ENCODE assay signal across 8 cellular contexts in the genomic region with DNA sequence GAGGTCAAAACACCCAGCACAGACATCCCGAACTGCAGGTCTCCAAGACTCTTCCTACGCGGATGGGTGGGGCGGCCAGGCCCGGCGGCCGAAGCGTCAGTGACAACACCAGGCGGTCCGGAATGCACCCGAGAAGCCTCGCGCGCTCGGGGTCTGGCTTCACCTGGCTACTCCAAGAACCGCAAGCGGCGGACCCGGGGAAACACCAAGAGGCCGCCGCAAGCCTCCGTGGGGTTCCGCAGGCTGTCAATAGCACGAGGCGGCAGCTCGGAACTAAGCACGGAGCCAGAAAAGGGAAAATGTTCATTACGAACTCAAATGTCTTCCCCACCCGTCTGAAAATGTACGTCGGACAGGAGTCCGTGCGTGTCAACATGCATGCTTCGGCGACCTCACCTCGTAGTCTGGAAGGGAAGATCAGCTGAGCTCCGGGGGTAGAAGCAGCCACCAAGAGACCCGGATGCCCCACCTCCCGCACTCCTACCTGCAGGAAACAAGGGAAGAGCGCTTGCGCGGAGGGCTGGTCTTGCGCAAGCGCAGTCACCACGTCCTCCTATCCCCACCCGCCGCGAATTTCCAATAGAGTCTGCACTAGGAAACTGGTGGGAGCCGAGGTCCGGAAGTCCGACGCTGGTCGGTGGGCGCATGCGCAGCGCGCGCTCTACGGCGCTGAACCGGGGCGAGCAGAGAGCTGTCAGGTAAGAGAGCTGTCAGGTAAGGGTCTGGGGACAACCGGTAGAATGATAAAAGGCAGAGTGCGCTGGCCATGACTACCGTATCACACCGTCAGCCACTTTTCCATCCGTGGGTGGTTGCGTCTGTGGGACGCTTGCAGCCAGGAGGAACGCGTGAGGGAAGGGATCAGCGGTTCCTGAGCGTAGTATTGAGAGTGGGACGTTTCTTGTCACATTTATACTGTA. TPM values are rescaled to one million over a fixed set of nuclear protein-coding genes. Genes with fewer than 3 reads are reported as not detected.
DNase-seq lines count a peak whose midpoint lies in the region; ATAC-seq and TF ChIP-seq lines count a peak whose summit lies in the region.

GPATCH11 (plus strand) TSS at position 646 of the 920 bp plus-strand sequence. CDS start 3,864 bp downstream, outside the sequence.
HEATR5B (minus strand) TSS at position 500 of the 920 bp plus-strand sequence. CDS start 958 bp downstream, outside the sequence.

- TF ChIP-seq POLR2A in GM19193 (IDR thresholded peaks at IDR 0.05; ENCODE audit: extremely low read depth, insufficient read depth, insufficient read length) = peak; percentile 67

- peak; percentile 89 for ATAC-seq in HG03432 (IDR thresholded peaks at IDR 0.05; ENCODE audit: unreplicated experiment)

- no peaks in the 10 kb centered on the region for H3K27me3 ChIP-seq in layer of hippocampus (ENCODE audit: control insufficient read depth, insufficient read depth, low read length)

- H3K27ac ChIP-seq in cingulate gyrus (ENCODE audit: low read depth, low read length) (peak within 1 kb of the TSS; percentile 73), layer of hippocampus (ENCODE audit: low read depth, low read length) (peak within 1 kb of the TSS; percentile 71)

- DNase-seq in Ammon's horn (ENCODE audit: low spot score) = peak; percentile 96
- peak; percentile 97 for DNase-seq in NCI-H460 (ENCODE audit: extremely low read depth, low read depth)
- peak; percentile 86 for DNase-seq in activated CD4-positive, alpha-beta T cell treated with anti-CD3 and anti-CD28 coated beads for 1 hour
- peak; percentile 84 to 88 for DNase-seq in stimulated activated CD4-positive, alpha-beta T cell treated with anti-CD3 and anti-CD28 coated beads, Interleukin-1b, Interleukin-23, amount 100 ng/mL, for 4 hours (ENCODE audit: low read depth in 2 of 2)

RNA-seq across cellular contexts. Expression of gene GPATCH11, which starts in this region (rescaled TPM):
- total RNA-seq in NCI-H460 (2014; rRNA removed; shearing (Covaris generic)) = 11.3 TPM in 2 replicates
- polyA plus RNA-seq in NCI-H460 (2014; cell fraction: nucleus; rRNA removed) = 7.8 and 10.3 TPM in 2 replicates

RNA-seq across cellular contexts. Expression of gene HEATR5B, which starts in this region (rescaled TPM):
- 14.2 and 16.9 TPM in 2 replicates for total RNA-seq in NCI-H460 (2014; rRNA removed; shearing (Covaris generic))
- polyA plus RNA-seq in NCI-H460 (2014; cell fraction: nucleus; rRNA removed) = 14.8 and 16.7 TPM in 2 replicates

Comparison
In these comparisons a context has a peak if more than half of its experiments do, and no peak if none do; other contexts are left out.
1. Peak in every context shown above with its lines: DNase-seq, ATAC-seq and H3K27ac ChIP-seq.